Comparison of ENCODE assay signal across 22 cellular contexts in the genomic region with DNA sequence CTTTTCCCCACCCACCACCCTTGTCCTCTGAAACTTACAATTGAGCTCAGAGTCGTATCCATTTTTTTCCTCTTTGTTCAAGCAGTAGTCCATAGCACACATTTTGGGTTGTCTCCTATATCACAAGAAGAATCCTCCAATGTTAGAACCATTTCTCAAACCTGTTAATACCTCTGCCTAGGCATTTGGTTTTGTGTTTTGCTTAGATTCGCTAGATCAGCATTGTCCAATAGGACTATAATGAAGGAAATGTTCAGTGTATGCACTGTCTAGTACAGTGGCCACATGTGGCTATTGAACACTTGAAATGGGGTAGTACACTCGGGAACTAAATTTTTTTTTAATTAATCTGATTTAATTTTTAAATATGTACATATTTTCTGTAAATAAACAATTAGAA. TPM values are rescaled to one million over a fixed set of nuclear protein-coding genes. Genes with fewer than 3 reads are reported as not detected.
DNase-seq lines count a peak whose midpoint lies in the region; ATAC-seq, FAIRE-seq and TF ChIP-seq lines count a peak whose summit lies in the region.
"Had no signal": no experiment of that assay in that cellular context is flagged by ENCODE, and none has a peak within 500 bp of the region (broad histone marks: within the 10 kb centered on the region; RNA-seq: fewer than 3 reads in every experiment).

No MANE protein-coding gene starts in this region.

- no peak overlapping the region for H3K4me3 Mint-ChIP-seq in nephron progenitor cell
- H3K4me3 Mint-ChIP-seq in progenitor cell of endocrine pancreas (ENCODE audit: low read depth), result no peak overlapping the region
- H3K4me3 Mint-ChIP-seq: B cell; CD4-positive, CD25-positive, alpha-beta regulatory T cell; CD8-positive, alpha-beta T cell; GM23338; H9; HFFc6 had no signal

- DNase-seq in HepG2 (ENCODE audit: low spot score), result no peak
- DNase-seq in right lobe of liver, result no peak
- no peak for DNase-seq in SK-N-MC (ENCODE audit: low read depth, low spot score)
- no peak for DNase-seq in nephron progenitor cell
- DNase-seq in progenitor cell of endocrine pancreas (ENCODE audit: low spot score, unreplicated experiment), result no peak
- DNase-seq in OCI-LY7 (ENCODE audit: low spot score), result no peak
- no peak for DNase-seq in UCSD-AML1 (lab: John Stamatoyannopoulos, UW; ENCODE audit: unreplicated experiment)
- DNase-seq: 8988T; Caco-2; CD4-positive, CD25-positive, alpha-beta regulatory T cell; CD8-positive, alpha-beta T cell; DMS153; DND-41; H9; HFFc6 had no signal

- no peaks in the 10 kb centered on the region for H4K20me1 ChIP-seq in HepG2 (ENCODE audit: insufficient read depth, low read length)
- no peaks in the 10 kb centered on the region for H4K20me1 ChIP-seq in OCI-LY7 (ENCODE audit: insufficient read depth, low read length)
- H4K20me1 ChIP-seq: BLaER1 had no signal

- no peaks in the 10 kb centered on the region for H3K27me3 Mint-ChIP-seq in nephron progenitor cell (ENCODE audit: low read depth, poor library complexity)
- no peaks in the 10 kb centered on the region for H3K27me3 Mint-ChIP-seq in progenitor cell of endocrine pancreas
- H3K27me3 Mint-ChIP-seq: B cell; CD4-positive, CD25-positive, alpha-beta regulatory T cell had no signal

- intact Hi-C loops in HepG2 (cut with micrococcal nuclease; ENCODE audit: unreplicated experiment), result no loop called here
- intact Hi-C loops in right lobe of liver (cut with DNase I), result no loop called here
- intact Hi-C loops in OCI-LY7 (cut with micrococcal nuclease; ENCODE audit: unreplicated experiment), result no loop called here

- H3K4me1 ChIP-seq in HepG2 (ENCODE audit: insufficient read depth, low read length) (peaks cover 19% of the 10 kb centered on the region; the same call in 1 of the 2 replicates), right lobe of liver (peaks cover 0 to 5% (median 0%) of the 10 kb centered on the region in 4 donors), OCI-LY7 (ENCODE audit: insufficient read depth, low read length, poor library complexity, severe bottlenecking) (peaks cover 15% of the 10 kb centered on the region)
- H3K4me1 ChIP-seq: Caco-2 had no signal

- in situ Hi-C loops in HepG2 (cut with HindIII; ENCODE audit: extremely low pct_ligation_motif_present, low pct_unique_long_range_greater_than_20kb), result no loop called here

- no peak overlapping the region for H3K9ac ChIP-seq in HepG2 (ENCODE audit: insufficient read depth, low read depth, low read length)
- H3K9ac ChIP-seq in SK-N-MC (ENCODE audit: insufficient read length), result no peak overlapping the region
- H3K9ac ChIP-seq: BLaER1 had no signal

- CTCF ChIA-PET in HepG2 (lab: Yijun Ruan, JAX; ENCODE audit: low intra/inter-chr PET ratio, low total read pairs), result no interaction called here
- CTCF ChIA-PET in OCI-LY7 (lab: Charles Lee; ENCODE audit: unreplicated experiment), result no interaction called here

- FAIRE-seq in HepG2 (lab: Jason Lieb, UNC), result no peak
- FAIRE-seq: GM12892 had no signal

- H3K4me1 Mint-ChIP-seq in nephron progenitor cell (peaks cover 15% of the 10 kb centered on the region), progenitor cell of endocrine pancreas (ENCODE audit: low read depth) (peaks cover 6% of the 10 kb centered on the region)

- TF ChIP-seq RAD21 in HepG2 (CRISPR knock-in tag; IDR thresholded peaks at IDR 0.05), result no peak

- TF ChIP-seq EP300 in HepG2 (IDR thresholded peaks at IDR 0.05; ENCODE audit: low read depth in 2 of 2, low read length in 2 of 2) (no peak), HepG2 (CRISPR knock-in tag; IDR thresholded peaks at IDR 0.05; ENCODE audit: borderline replicate concordance) (no peak)

- POLR2A ChIA-PET in HepG2 (lab: Yijun Ruan, JAX), result interaction anchor here (1.4 kb wide), 1 partner anchor 13 kb away, joined by 7 read pairs; a partner anchor contains a TSS
- POLR2A ChIA-PET in OCI-LY7 (lab: Charles Lee), result no interaction called here

- TF ChIP-seq POLR2A in HepG2 (IDR thresholded peaks at IDR 0.05; ENCODE audit: insufficient read depth in 1 of 2, low read depth in 2 of 2, low read length in 2 of 2) (no peak), right lobe of liver (IDR thresholded peaks at IDR 0.05) (no peak)

- ATAC-seq in HepG2 (no peak), right lobe of liver (no peak), HG03378 (IDR thresholded peaks at IDR 0.05; ENCODE audit: unreplicated experiment) (no peak)
- ATAC-seq: CD8-positive, alpha-beta T cell; GM23338; HCT116 had no signal

- TF ChIP-seq CTCF in HepG2 (CRISPR knock-in tag; IDR thresholded peaks at IDR 0.05) (no peak), right lobe of liver (IDR thresholded peaks at IDR 0.05) (no peak), nephron progenitor cell (IDR thresholded peaks at IDR 0.05) (no peak), progenitor cell of endocrine pancreas (IDR thresholded peaks at IDR 0.05; ENCODE audit: unreplicated experiment) (no peak), OCI-LY7 (conservative IDR thresholded peaks at IDR 0.05; ENCODE audit: low read length) (no peak)

- H3K79me2 ChIP-seq in HepG2 (ENCODE audit: insufficient read depth, low read length) (no peaks in the 10 kb centered on the region), OCI-LY7 (ENCODE audit: insufficient read depth, low read depth, low read length) (no peaks in the 10 kb centered on the region)

- H3K36me3 Mint-ChIP-seq in nephron progenitor cell (ENCODE audit: low read depth), result peaks cover 73% of the 10 kb centered on the region
- peaks cover 30% of the 10 kb centered on the region for H3K36me3 Mint-ChIP-seq in progenitor cell of endocrine pancreas (ENCODE audit: insufficient read depth)

- H3K27ac Mint-ChIP-seq in nephron progenitor cell (peak overlapping the region; percentile 83), progenitor cell of endocrine pancreas (peak overlapping the region; percentile 71)
- H3K27ac Mint-ChIP-seq: B cell; CD4-positive, CD25-positive, alpha-beta regulatory T cell; CD8-positive, alpha-beta T cell; GM23338; HFFc6 had no signal

- H3K4me2 ChIP-seq in HepG2 (ENCODE audit: low read depth, low read length) (no peak overlapping the region), OCI-LY7 (ENCODE audit: low read length) (no peak overlapping the region)
- H3K4me2 ChIP-seq: BLaER1, GM23338 had no signal

- H2AFZ ChIP-seq in HepG2 (ENCODE audit: low read length) (no peak overlapping the region), OCI-LY7 (ENCODE audit: low read length) (no peak overlapping the region)
- H2AFZ ChIP-seq: GM23338 had no signal

- H3K27me3 ChIP-seq in HepG2 (ENCODE audit: control insufficient read depth in 1 of 2, insufficient read depth in 2 of 2, low read length in 2 of 2) (no peaks in the 10 kb centered on the region; a peak in 1 of 5 replicates), right lobe of liver (no peaks in the 10 kb centered on the region)
- H3K27me3 ChIP-seq: BLaER1 had no signal

- no TSS peak for BruUV-seq in HepG2 (replicated peaks; lab: Mats Ljungman, UMichigan)
- no TSS peak for BruUV-seq in OCI-LY7 (replicated peaks; lab: Mats Ljungman, UMichigan)

- H3K9me3 ChIP-seq in HepG2 (ENCODE audit: low read length) (no peaks in the 10 kb centered on the region), right lobe of liver (no peaks in the 10 kb centered on the region), SK-N-MC (ENCODE audit: low read depth, low read length) (no peaks in the 10 kb centered on the region), OCI-LY7 (ENCODE audit: low read length) (no peaks in the 10 kb centered on the region)
- H3K9me3 ChIP-seq: BLaER1, Caco-2 had no signal

- no peaks in the 10 kb centered on the region for H3K9me2 ChIP-seq in OCI-LY7 (ENCODE audit: insufficient read depth, low read length)

- H3K4me3 ChIP-seq in HepG2 (replicated peaks in 1 of 3; ENCODE audit: insufficient read depth in 1 of 3, low read depth in 2 of 3, low read length in 3 of 3) (no peak overlapping the region), right lobe of liver (no peak overlapping the region), SK-N-MC (no peak overlapping the region), OCI-LY7 (ENCODE audit: low read depth, low read length, poor library complexity, severe bottlenecking) (no peak overlapping the region)
- H3K4me3 ChIP-seq: BLaER1, GM23338 had no signal

- H3K9me3 Mint-ChIP-seq in nephron progenitor cell (no peaks in the 10 kb centered on the region), progenitor cell of endocrine pancreas (ENCODE audit: low read depth) (no peaks in the 10 kb centered on the region)
- H3K9me3 Mint-ChIP-seq: CD8-positive, alpha-beta T cell; GM23338; H9; HFFc6 had no signal

- H3K27ac ChIP-seq in HepG2 (ENCODE audit: extremely low read length, insufficient read depth, low read length) (no peak overlapping the region), right lobe of liver (no peak overlapping the region), SK-N-MC (peak overlapping the region; percentile 19; the same call in 1 of the 2 replicates), OCI-LY7 (ENCODE audit: low read depth, low read length, poor library complexity, severe bottlenecking) (no peak overlapping the region)
- H3K27ac ChIP-seq: BLaER1, C4-2B had no signal

- H3K36me3 ChIP-seq in HepG2 (replicated peaks in 1 of 2; ENCODE audit: control insufficient read depth in 1 of 2, insufficient read depth in 2 of 2, low read length in 2 of 2) (peaks cover 9 to 29% of the 10 kb centered on the region in 2 experiments; a peak in 4 of 5 replicates), right lobe of liver (peaks cover 0 to 5% (median 0%) of the 10 kb centered on the region in 4 donors), SK-N-MC (ENCODE audit: insufficient read depth, low read length) (peaks cover 68% of the 10 kb centered on the region), OCI-LY7 (ENCODE audit: insufficient read depth, low read length) (peaks cover 57% of the 10 kb centered on the region)

- WGBS in HepG2 (ENCODE audit: low lambda C conversion rate), result 97% methylated on average over 3 of the region's 3 CpGs
- 83% methylated on average over 3 of the region's 3 CpGs for WGBS in right lobe of liver (ENCODE audit: insufficient coverage, low coverage, low lambda C conversion rate, missing lambda C conversion rate)

RNA-seq across cellular contexts. Expression of a gene that starts 12.6 kb away (rescaled TPM):
- total RNA-seq in HepG2 (2016; rRNA removed; fragmentation: Illumina TruSeq; extraction: Trizol) (9.8 and 25.2 TPM in 2 replicates), right lobe of liver (10 to 100 TPM in 4 of 6 experiments, 1 to 10 TPM in 2; 8.0 to 13.5 (median 12.4) TPM), progenitor cell of endocrine pancreas (205 and 213 TPM in 2 replicates), OCI-LY7 (2022) (39.0 and 42.2 TPM in 2 replicates)
- total RNA-seq in HepG2 (2016; cell fraction: cytosol; rRNA removed; fragmentation: Illumina TruSeq; extraction: Trizol; ENCODE audit: low read depth), result 1.6 and 2.4 TPM in 2 replicates
- 11.2 and 21.8 TPM in 2 replicates for total RNA-seq in HepG2 (2016; cell fraction: insoluble cytoplasmic fraction; rRNA removed; fragmentation: Illumina TruSeq; extraction: Trizol)
- total RNA-seq in HepG2 (2016; cell fraction: membrane; rRNA removed; fragmentation: Illumina TruSeq; extraction: Trizol), result 5.2 and 5.7 TPM in 2 replicates
- total RNA-seq in HepG2 (2016; cell fraction: nucleus; rRNA removed; fragmentation: Illumina TruSeq; extraction: Trizol), result 53.6 and 61.6 TPM in 2 replicates
- 21.6 and 22.9 TPM in 2 replicates for polyA plus RNA-seq in HepG2 (2011; rRNA removed)
- 14.4 and 15.5 TPM in 2 replicates for polyA plus RNA-seq in HepG2 (2011; cell fraction: cytosol; rRNA removed)
- polyA plus RNA-seq in HepG2 (2011; cell fraction: nucleus; rRNA removed), result 117 and 122 TPM in 2 replicates
- polyA plus RNA-seq in HepG2 (2012), result 15.6 and 16.7 TPM in 2 replicates
- polyA plus RNA-seq in HepG2 (2016; cell fraction: cytosol; fragmentation: Illumina TruSeq; extraction: Trizol; ENCODE audit: low read depth), result 0.78 and 0.86 TPM in 2 replicates
- 7.6 and 8.8 TPM in 2 replicates for polyA plus RNA-seq in HepG2 (2016; cell fraction: insoluble cytoplasmic fraction; fragmentation: Illumina TruSeq; extraction: Trizol; ENCODE audit: low read depth)
- 3.2 and 3.3 TPM in 2 replicates for polyA plus RNA-seq in HepG2 (2016; cell fraction: membrane; fragmentation: Illumina TruSeq; extraction: Trizol; ENCODE audit: low read depth)
- polyA plus RNA-seq in HepG2 (2016; cell fraction: nucleus; fragmentation: Illumina TruSeq; extraction: Trizol; ENCODE audit: insufficient read depth, low read depth), result 60.1 and 76.3 TPM in 2 replicates
- 25.0 and 30.6 TPM in 2 replicates for polyA minus RNA-seq in HepG2 (2011; rRNA and poly(A)+ RNA removed; ENCODE audit: low replicate concordance)
- polyA minus RNA-seq in HepG2 (2011; cell fraction: cytosol; rRNA and poly(A)+ RNA removed), result 22.8 and 24.8 TPM in 2 replicates
- polyA minus RNA-seq in HepG2 (2011; cell fraction: nucleus; rRNA and poly(A)+ RNA removed), result 128 and 146 TPM in 2 replicates
- 31.3 and 42.0 TPM in 2 replicates for total RNA-seq in OCI-LY7 (2014; rRNA removed; shearing (Covaris generic))
